Comparison of ENCODE assay signal across 1 cellular context in genomic region chr2:84293791-84294380, GRCh38.
TF ChIP-seq lines count a peak whose summit lies in the region.

No MANE protein-coding gene starts in this region.

TF ChIP-seq in HepG2, 621 proteins besides CTCF, POLR2A, EP300 and RAD21 (continued from another document and continues in another):
- TF ChIP-seq ZNF609 (CRISPR knock-in tag; IDR thresholded peaks at IDR 0.05; ENCODE audit: borderline replicate concordance) (peak; percentile 100), ZNF331 (CRISPR knock-in tag; IDR thresholded peaks at IDR 0.05) (peak; percentile 98), DMAP1 (CRISPR knock-in tag; IDR thresholded peaks at IDR 0.05) (peak; percentile 94), ZNF629 (CRISPR knock-in tag; conservative IDR thresholded peaks at IDR 0.05) (no peak; the same call in none of the 2 replicates), TARDBP (CRISPR knock-in tag; IDR thresholded peaks at IDR 0.05) (peak; percentile 97), ZNF546 (CRISPR knock-in tag; conservative IDR thresholded peaks at IDR 0.05) (no peak), ZNF724P (CRISPR knock-in tag; IDR thresholded peaks at IDR 0.05; ENCODE audit: borderline replicate concordance) (peak; percentile 87; the same call in 1 of the 2 replicates), ZKSCAN1 (IDR thresholded peaks at IDR 0.05; ENCODE audit: low read length) (no peak), KAT8 (CRISPR knock-in tag; IDR thresholded peaks at IDR 0.05) (peak; percentile 81), FOSL1 (CRISPR knock-in tag; IDR thresholded peaks at IDR 0.05; ENCODE audit: borderline replicate concordance) (no peak; the same call in 1 of the 2 replicates), HMG20A (CRISPR knock-in tag; IDR thresholded peaks at IDR 0.05; ENCODE audit: borderline replicate concordance) (peak; percentile 95), MTF1 (CRISPR knock-in tag; IDR thresholded peaks at IDR 0.05) (no peak), ZNF784 (CRISPR knock-in tag; IDR thresholded peaks at IDR 0.05; ENCODE audit: borderline replicate concordance) (peak; percentile 89; the same call in 1 of the 2 replicates), ZNF33B (CRISPR knock-in tag; IDR thresholded peaks at IDR 0.05) (peak; percentile 86; the same call in 1 of the 2 replicates), SAFB2 (CRISPR knock-in tag; IDR thresholded peaks at IDR 0.05; ENCODE audit: borderline replicate concordance, low read depth) (no peak; the same call in 1 of the 2 replicates), NBN (conservative IDR thresholded peaks at IDR 0.05) (no peak), TCF7L2 (IDR thresholded peaks at IDR 0.05; ENCODE audit: low read depth, low read length) (0 out of 2 replicates have a peak, but pooled peaks have one; percentile 22), ZNF766 (CRISPR knock-in tag; IDR thresholded peaks at IDR 0.05; ENCODE audit: borderline replicate concordance) (peak; percentile 56; the same call in 1 of the 2 replicates), ARID5B (CRISPR knock-in tag; IDR thresholded peaks at IDR 0.05) (peak; percentile 97), ZNF484 (CRISPR knock-in tag; IDR thresholded peaks at IDR 0.05; ENCODE audit: borderline replicate concordance, low read depth) (no peak), FOXA1 (IDR thresholded peaks at IDR 0.05) (peak; percentile 85), FOXA1 (CRISPR knock-in tag; IDR thresholded peaks at IDR 0.05) (peak; percentile 98), ETS1 (CRISPR knock-in tag; IDR thresholded peaks at IDR 0.05) (no peak), ZNF776 (CRISPR knock-in tag; IDR thresholded peaks at IDR 0.05) (no peak), ZNF878 (CRISPR knock-in tag; IDR thresholded peaks at IDR 0.05) (peak; percentile 94), ZKSCAN5 (CRISPR knock-in tag; IDR thresholded peaks at IDR 0.05) (no peak), RBM22 (optimal IDR thresholded peaks at IDR 0.05; ENCODE audit: low read length) (peak; percentile 55), TIGD3 (CRISPR knock-in tag; IDR thresholded peaks at IDR 0.05; ENCODE audit: borderline replicate concordance) (no peak), STAT6 (CRISPR knock-in tag; IDR thresholded peaks at IDR 0.05; ENCODE audit: borderline replicate concordance) (no peak; the same call in 1 of the 2 replicates), ZNF10 (CRISPR knock-in tag; IDR thresholded peaks at IDR 0.05; ENCODE audit: borderline replicate concordance, low read depth) (no peak), KDM4B (CRISPR knock-in tag; IDR thresholded peaks at IDR 0.05) (peak; percentile 90; the same call in 1 of the 2 replicates), IRX3 (CRISPR knock-in tag; IDR thresholded peaks at IDR 0.05; ENCODE audit: borderline replicate concordance, low read depth) (no peak), SRSF1 (optimal IDR thresholded peaks at IDR 0.05; ENCODE audit: low read depth, low read length) (no peak), JUN (CRISPR knock-in tag; IDR thresholded peaks at IDR 0.05) (peak; percentile 91), ZNF619 (CRISPR knock-in tag; IDR thresholded peaks at IDR 0.05) (0 out of 2 replicates have a peak, but pooled peaks have one; percentile 63), TBP (CRISPR knock-in tag; IDR thresholded peaks at IDR 0.05) (no peak), IKZF4 (CRISPR knock-in tag; IDR thresholded peaks at IDR 0.05; ENCODE audit: borderline replicate concordance, low read depth, not compliant biosample characterization) (no peak), RFX1 (IDR thresholded peaks at IDR 0.05) (no peak), SALL1 (CRISPR knock-in tag; IDR thresholded peaks at IDR 0.05) (peak; percentile 100)
- TF ChIP-seq, protein P1, sequence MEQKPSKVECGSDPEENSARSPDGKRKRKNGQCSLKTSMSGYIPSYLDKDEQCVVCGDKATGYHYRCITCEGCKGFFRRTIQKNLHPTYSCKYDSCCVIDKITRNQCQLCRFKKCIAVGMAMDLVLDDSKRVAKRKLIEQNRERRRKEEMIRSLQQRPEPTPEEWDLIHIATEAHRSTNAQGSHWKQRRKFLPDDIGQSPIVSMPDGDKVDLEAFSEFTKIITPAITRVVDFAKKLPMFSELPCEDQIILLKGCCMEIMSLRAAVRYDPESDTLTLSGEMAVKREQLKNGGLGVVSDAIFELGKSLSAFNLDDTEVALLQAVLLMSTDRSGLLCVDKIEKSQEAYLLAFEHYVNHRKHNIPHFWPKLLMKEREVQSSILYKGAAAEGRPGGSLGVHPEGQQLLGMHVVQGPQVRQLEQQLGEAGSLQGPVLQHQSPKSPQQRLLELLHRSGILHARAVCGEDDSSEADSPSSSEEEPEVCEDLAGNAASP (CRISPR knock-in tag; IDR thresholded peaks at IDR 0.05; ENCODE audit: borderline replicate concordance) = peak; percentile 92
- TF ChIP-seq, protein P2, sequence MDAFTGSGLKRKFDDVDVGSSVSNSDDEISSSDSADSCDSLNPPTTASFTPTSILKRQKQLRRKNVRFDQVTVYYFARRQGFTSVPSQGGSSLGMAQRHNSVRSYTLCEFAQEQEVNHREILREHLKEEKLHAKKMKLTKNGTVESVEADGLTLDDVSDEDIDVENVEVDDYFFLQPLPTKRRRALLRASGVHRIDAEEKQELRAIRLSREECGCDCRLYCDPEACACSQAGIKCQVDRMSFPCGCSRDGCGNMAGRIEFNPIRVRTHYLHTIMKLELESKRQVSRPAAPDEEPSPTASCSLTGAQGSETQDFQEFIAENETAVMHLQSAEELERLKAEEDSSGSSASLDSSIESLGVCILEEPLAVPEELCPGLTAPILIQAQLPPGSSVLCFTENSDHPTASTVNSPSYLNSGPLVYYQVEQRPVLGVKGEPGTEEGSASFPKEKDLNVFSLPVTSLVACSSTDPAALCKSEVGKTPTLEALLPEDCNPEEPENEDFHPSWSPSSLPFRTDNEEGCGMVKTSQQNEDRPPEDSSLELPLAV (CRISPR knock-in tag; conservative IDR thresholded peaks at IDR 0.05; ENCODE audit: low read depth) = no peak
- TF ChIP-seq, protein P3, sequence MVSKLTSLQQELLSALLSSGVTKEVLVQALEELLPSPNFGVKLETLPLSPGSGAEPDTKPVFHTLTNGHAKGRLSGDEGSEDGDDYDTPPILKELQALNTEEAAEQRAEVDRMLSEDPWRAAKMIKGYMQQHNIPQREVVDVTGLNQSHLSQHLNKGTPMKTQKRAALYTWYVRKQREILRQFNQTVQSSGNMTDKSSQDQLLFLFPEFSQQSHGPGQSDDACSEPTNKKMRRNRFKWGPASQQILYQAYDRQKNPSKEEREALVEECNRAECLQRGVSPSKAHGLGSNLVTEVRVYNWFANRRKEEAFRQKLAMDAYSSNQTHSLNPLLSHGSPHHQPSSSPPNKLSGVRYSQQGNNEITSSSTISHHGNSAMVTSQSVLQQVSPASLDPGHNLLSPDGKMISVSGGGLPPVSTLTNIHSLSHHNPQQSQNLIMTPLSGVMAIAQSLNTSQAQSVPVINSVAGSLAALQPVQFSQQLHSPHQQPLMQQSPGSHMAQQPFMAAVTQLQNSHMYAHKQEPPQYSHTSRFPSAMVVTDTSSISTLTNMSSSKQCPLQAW (CRISPR knock-in tag; IDR thresholded peaks at IDR 0.05) = peak; percentile 98
